Comparison of ENCODE assay signal across 18 cellular contexts in genomic region chr11:117005758-117006157, GRCh38.
DNase-seq lines count a peak whose midpoint lies in the region; ATAC-seq, FAIRE-seq and TF ChIP-seq lines count a peak whose summit lies in the region.
"Had no signal": no experiment of that assay in that cellular context is flagged by ENCODE, and none has a peak within 500 bp of the region (broad histone marks: within the 10 kb centered on the region; RNA-seq: fewer than 3 reads in every experiment).

No MANE protein-coding gene starts in this region.

- H3K4me1 ChIP-seq in OCI-LY7 (ENCODE audit: insufficient read depth, low read length, poor library complexity, severe bottlenecking) = peaks cover 26% of the 10 kb centered on the region
- H3K4me1 ChIP-seq in left lung = peaks cover 5 to 56% of the 10 kb centered on the region in 2 donors
- H3K4me1 ChIP-seq in smooth muscle cell (ENCODE audit: low read depth) = no peaks in the 10 kb centered on the region

- H3K27ac ChIP-seq in OCI-LY7 (ENCODE audit: low read depth, low read length, poor library complexity, severe bottlenecking) (no peak overlapping the region), left lung (peak overlapping the region in 1 of 2 donors; percentile 43), smooth muscle cell (ENCODE audit: low read depth) (no peak overlapping the region)
- H3K27ac ChIP-seq: esophagus squamous epithelium, SJSA1, thoracic aorta had no signal

- ATAC-seq in left lung = peak; percentile 45

- POLR2A ChIA-PET in OCI-LY7 (lab: Charles Lee) = interaction anchor here (1.1 kb wide), 1 partner anchor 21 kb away, joined by 3 read pairs; no protein-coding TSS in a partner anchor

- H3K36me3 ChIP-seq in OCI-LY7 (ENCODE audit: insufficient read depth, low read length) (no peaks in the 10 kb centered on the region), left lung (peaks cover 0 to 5% of the 10 kb centered on the region in 2 donors), MG63 (no peaks in the 10 kb centered on the region), smooth muscle cell (ENCODE audit: low read depth) (no peaks in the 10 kb centered on the region)
- H3K36me3 ChIP-seq: SJSA1, thoracic aorta had no signal

- CTCF ChIA-PET in OCI-LY7 (lab: Charles Lee; ENCODE audit: unreplicated experiment) = no interaction called here

- TF ChIP-seq CTCF in OCI-LY7 (conservative IDR thresholded peaks at IDR 0.05; ENCODE audit: low read length) = no peak
- no peak for TF ChIP-seq CTCF in left lung (IDR thresholded peaks at IDR 0.05)
- no peak for TF ChIP-seq CTCF in smooth muscle cell (IDR thresholded peaks at IDR 0.05; ENCODE audit: borderline replicate concordance, insufficient read depth, poor library complexity, severe bottlenecking)

- H3K27me3 ChIP-seq in left lung (no peaks in the 10 kb centered on the region), MG63 (no peaks in the 10 kb centered on the region), smooth muscle cell (ENCODE audit: low read depth) (no peaks in the 10 kb centered on the region)
- H3K27me3 ChIP-seq: esophagus squamous epithelium, SJSA1 had no signal

- intact Hi-C loops in OCI-LY7 (cut with micrococcal nuclease; ENCODE audit: unreplicated experiment) (no loop called here), left lung (cut with DNase I) (no loop called here)

- H3K4me2 ChIP-seq in OCI-LY7 (ENCODE audit: low read length) (peak overlapping the region; percentile 11; the same call in 1 of the 2 replicates), smooth muscle cell (no peak overlapping the region)

- H3F3A ChIP-seq in smooth muscle cell (ENCODE audit: low read depth) = no peaks in the 10 kb centered on the region

- WGBS in smooth muscle cell (ENCODE audit: low lambda C conversion rate) = 93% methylated on average over 1 of the region's 1 CpG

- no peak overlapping the region for H3K9ac ChIP-seq in smooth muscle cell (ENCODE audit: low read depth)

- H4K20me1 ChIP-seq in OCI-LY7 (ENCODE audit: insufficient read depth, low read length) = no peaks in the 10 kb centered on the region; the same call in 1 of the 2 replicates
- H4K20me1 ChIP-seq in smooth muscle cell (ENCODE audit: low read depth) = peaks cover 94% of the 10 kb centered on the region

- H3K9me3 ChIP-seq in OCI-LY7 (ENCODE audit: low read length) (no peaks in the 10 kb centered on the region), left lung (no peaks in the 10 kb centered on the region), MG63 (no peaks in the 10 kb centered on the region), smooth muscle cell (replicated peaks; ENCODE audit: low read depth) (no peaks in the 10 kb centered on the region)
- H3K9me3 ChIP-seq: esophagus squamous epithelium, SJSA1, thoracic aorta had no signal

- DNase-seq in AML-193 (lab: John Stamatoyannopoulos, UW) (peak; percentile 27 to 47), GM18507 (ENCODE audit: extremely low spot score, insufficient read length, low read depth) (no peak), OCI-LY7 (ENCODE audit: low spot score) (no peak), left lung (no peak), MG63 (no peak), NCI-H748 treated with DMSO at 0.1 percent for 48 hours (lab: John Stamatoyannopoulos, UW) (no peak), smooth muscle cell (lab: John Stamatoyannopoulos, UW; ENCODE audit: unreplicated experiment) (no peak)
- no peak for DNase-seq in central memory CD4-positive, alpha-beta T cell
- DNase-seq: activated CD4-positive, alpha-beta memory T cell treated with anti-CD3 and anti-CD28 coated beads for 36 hours; aorta; cortex of kidney; DMS153; esophagus squamous epithelium; left cardiac atrium; NCI-H2107 had no signal

- no TSS peak for BruUV-seq in OCI-LY7 (replicated peaks; lab: Mats Ljungman, UMichigan)

- no peaks in the 10 kb centered on the region for H3K9me2 ChIP-seq in OCI-LY7 (ENCODE audit: insufficient read depth, low read length)

- peak; percentile 65 for FAIRE-seq in GM18507 (lab: Jason Lieb, UNC)
- FAIRE-seq: TTC549 had no signal

- peaks cover 42% of the 10 kb centered on the region; the same call in 1 of the 2 replicates for H3K79me2 ChIP-seq in OCI-LY7 (ENCODE audit: insufficient read depth, low read depth, low read length)
- H3K79me2 ChIP-seq in smooth muscle cell (ENCODE audit: low read depth) = peaks cover 11% of the 10 kb centered on the region

- H3K4me3 ChIP-seq in OCI-LY7 (ENCODE audit: low read depth, low read length, poor library complexity, severe bottlenecking) (no peak overlapping the region), left lung (no peak overlapping the region), MG63 (no peak overlapping the region), smooth muscle cell (no peak overlapping the region)
- H3K4me3 ChIP-seq: esophagus squamous epithelium, SJSA1, thoracic aorta had no signal

- H2AFZ ChIP-seq in OCI-LY7 (ENCODE audit: low read length) (no peak overlapping the region), smooth muscle cell (ENCODE audit: low read depth) (no peak overlapping the region)

Comparison
In these comparisons a context has a peak if more than half of its experiments do, and no peak if none do; other contexts are left out.
1. DNase-seq: peak in AML-193 (2 of 2); none in GM18507 (single experiment), OCI-LY7 (single experiment), left lung (0 of 2), MG63 (single experiment), central memory CD4-positive, alpha-beta T cell (single experiment), NCI-H748 treated with DMSO at 0.1 percent for 48 hours (single experiment) and smooth muscle cell (single experiment).